ENCODE assay signal across 18 cellular contexts in the genomic region with DNA sequence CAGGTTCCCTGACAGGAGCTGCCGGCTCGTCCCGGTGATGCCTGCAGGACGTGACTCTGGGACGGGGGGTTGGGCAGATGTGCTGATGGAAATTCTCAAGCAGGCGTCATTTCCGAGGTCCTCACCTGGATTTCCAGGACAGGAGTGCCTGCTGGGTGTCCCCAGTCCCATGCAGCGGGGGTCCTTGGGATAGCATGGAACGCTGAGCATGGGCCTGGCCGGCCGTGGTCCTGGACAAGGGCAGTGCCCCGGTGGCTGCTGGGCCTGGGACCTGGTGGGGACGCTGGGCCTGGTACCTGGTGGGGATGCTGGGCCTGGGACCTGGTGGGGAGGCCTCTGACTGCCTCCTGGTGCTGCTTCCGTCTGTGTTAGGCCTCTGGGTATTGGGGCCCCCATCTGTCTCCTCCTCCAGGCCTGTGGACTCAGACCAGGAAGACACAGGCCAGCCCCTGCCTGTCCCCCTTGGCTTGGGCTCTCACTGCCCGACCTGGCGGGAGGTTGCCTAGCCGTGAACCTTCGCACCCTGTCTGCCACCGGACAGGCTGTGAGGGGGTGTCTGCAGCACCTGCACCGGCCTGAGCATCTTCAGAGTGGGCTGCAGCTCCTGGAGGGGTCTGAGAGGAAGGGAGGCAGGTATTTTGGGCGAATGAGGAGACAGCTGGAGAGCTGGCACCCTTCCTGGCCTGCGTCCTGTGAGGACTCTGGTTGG.
"Had no signal": no experiment of that assay in that cellular context is flagged by ENCODE, and none has a peak within 500 bp of the region (broad histone marks: within the 10 kb centered on the region; RNA-seq: fewer than 3 reads in every experiment).

No MANE protein-coding gene starts in this region.

- H3K4me2 ChIP-seq: SK-N-SH had no signal

- H3K9me3 ChIP-seq: SK-N-SH had no signal

- H3K27ac ChIP-seq: HL-60 had no signal

- H3K9ac ChIP-seq: SK-N-SH had no signal

- DNase-seq: KBM-7, MV-4-11, NCI-H1048, NCI-H1105, NCI-H1417, NCI-H1436 treated with DMSO at 0.1 percent for 48 hours, NCI-H1694, NCI-H187 treated with DMSO at 0.1 percent for 48 hours, NCI-H2029 treated with DMSO at 0.1 percent for 48 hours, NCI-H2171 treated with DMSO at 0.1 percent for 48 hours, NCI-H345, NCI-H446 treated with DMSO at 0.1 percent for 48 hours, NCI-H510A treated with DMSO at 0.1 percent for 48 hours, NCI-H774, RPMI8226, SHP77 had no signal

- H3K9me2 ChIP-seq: SK-N-SH had no signal
